8 cellular contexts compared by ENCODE assay signal in the genomic region with DNA sequence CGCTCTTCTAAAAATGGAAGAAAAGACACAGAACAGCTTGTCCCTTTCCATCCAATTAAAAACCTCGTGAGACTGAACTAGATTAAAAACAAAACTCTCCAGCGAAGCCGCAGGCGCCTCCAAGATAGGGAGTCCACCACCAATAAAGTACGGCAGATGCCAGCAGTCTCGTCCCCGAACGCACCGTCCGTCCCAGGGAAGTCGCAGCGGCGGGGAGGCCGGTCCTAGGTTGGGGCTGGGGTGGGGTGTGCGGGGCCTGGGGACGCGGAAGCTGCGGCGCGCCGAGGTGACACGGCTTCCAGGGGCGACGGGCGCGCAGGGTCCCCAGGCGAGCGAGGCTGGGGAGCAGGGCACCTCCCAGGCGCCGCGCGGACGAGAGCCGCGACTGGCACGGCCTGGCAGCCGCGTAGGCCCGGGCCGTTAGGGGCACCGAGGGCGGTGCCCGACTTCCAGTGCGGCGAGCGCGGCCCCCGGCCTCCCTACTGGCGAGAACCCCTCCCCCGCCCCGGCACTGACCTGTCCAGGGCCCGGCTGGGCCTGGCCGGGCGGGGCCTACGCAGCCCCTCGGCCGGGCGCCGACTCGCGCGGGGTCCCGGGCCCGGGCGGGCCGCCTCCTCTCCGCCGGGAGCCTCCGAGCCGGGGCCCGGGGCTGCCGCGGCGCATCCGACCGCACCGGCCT. TPM values are rescaled to one million over a fixed set of nuclear protein-coding genes. Genes with fewer than 3 reads are reported as not detected.
DNase-seq lines count a peak whose midpoint lies in the region; ATAC-seq and TF ChIP-seq lines count a peak whose summit lies in the region.

No MANE protein-coding gene starts in this region.

- H3K4me1 ChIP-seq in RWPE2 (ENCODE audit: insufficient read depth, poor library complexity, severe bottlenecking) (peaks cover 24% of the 10 kb centered on the region), right atrium auricular region (peaks cover 0 to 56% of the 10 kb centered on the region in 2 donors)

- peak overlapping the region; percentile 97 for H3K4me3 ChIP-seq in RWPE2 (ENCODE audit: severe bottlenecking)
- H3K4me3 ChIP-seq in right atrium auricular region, result peak overlapping the region; percentile 97 to 98
- H3K4me3 ChIP-seq in skeletal muscle cell (ENCODE audit: low read depth, low read length), result peak overlapping the region; percentile 60

- H3K9me3 ChIP-seq in RWPE2 (ENCODE audit: severe bottlenecking) (no peaks in the 10 kb centered on the region), right atrium auricular region (no peaks in the 10 kb centered on the region)

- H3K4me3 Mint-ChIP-seq in activated naive CD8-positive, alpha-beta T cell treated with anti-CD3 and anti-CD28 coated beads for 36 hours, result peak overlapping the region; percentile 84

- peaks cover 45% of the 10 kb centered on the region for H3K36me3 ChIP-seq in RWPE2 (ENCODE audit: low read depth)
- peaks cover 8% of the 10 kb centered on the region for H3K36me3 ChIP-seq in right atrium auricular region

- peak overlapping the region; percentile 93 for H3K27ac Mint-ChIP-seq in activated naive CD8-positive, alpha-beta T cell treated with anti-CD3 and anti-CD28 coated beads for 36 hours

- H3K27ac ChIP-seq in RWPE2 (ENCODE audit: poor library complexity, severe bottlenecking) (peak overlapping the region; percentile 99), right atrium auricular region (peak overlapping the region; percentile 99 to 100)

- H3K27me3 Mint-ChIP-seq in activated naive CD8-positive, alpha-beta T cell treated with anti-CD3 and anti-CD28 coated beads for 36 hours, result no peaks in the 10 kb centered on the region

- ATAC-seq in GM18517 (IDR thresholded peaks at IDR 0.05; ENCODE audit: unreplicated experiment) (peak; percentile 27), HG03045 (IDR thresholded peaks at IDR 0.05; ENCODE audit: unreplicated experiment) (peak; percentile 37), RWPE2 (ENCODE audit: low read depth) (peak; percentile 2)

- H3K9me3 Mint-ChIP-seq in activated naive CD8-positive, alpha-beta T cell treated with anti-CD3 and anti-CD28 coated beads for 36 hours, result no peaks in the 10 kb centered on the region

- peaks cover 43% of the 10 kb centered on the region for H3K4me1 Mint-ChIP-seq in activated naive CD8-positive, alpha-beta T cell treated with anti-CD3 and anti-CD28 coated beads for 36 hours

- no peaks in the 10 kb centered on the region for H3K27me3 ChIP-seq in RWPE2 (ENCODE audit: insufficient read depth, poor library complexity, severe bottlenecking)
- H3K27me3 ChIP-seq in right atrium auricular region, result no peaks in the 10 kb centered on the region

- H3K36me3 Mint-ChIP-seq in activated naive CD8-positive, alpha-beta T cell treated with anti-CD3 and anti-CD28 coated beads for 36 hours, result peaks cover 23% of the 10 kb centered on the region

- DNase-seq in 8988T (peak; percentile 52), RWPE2 (ENCODE audit: low spot score) (no peak), right atrium auricular region (ENCODE audit: low spot score) (peak; percentile 59), skeletal muscle cell (ENCODE audit: low read depth) (no peak), NCI-H1694 (lab: John Stamatoyannopoulos, UW) (no peak)
- DNase-seq in activated naive CD8-positive, alpha-beta T cell treated with anti-CD3 and anti-CD28 coated beads for 36 hours, result peak; percentile 63

- no peak for TF ChIP-seq CTCF in RWPE2 (IDR thresholded peaks at IDR 0.05; ENCODE audit: poor library complexity, severe bottlenecking)
- TF ChIP-seq CTCF in right atrium auricular region (IDR thresholded peaks at IDR 0.05), result no peak

RNA-seq across cellular contexts. Expression of gene A3GALT2, which starts 28.3 kb away (rescaled TPM):
- not detected for total RNA-seq in activated naive CD8-positive, alpha-beta T cell treated with anti-CD3 and anti-CD28 coated beads for 36 hours
- total RNA-seq in right atrium auricular region, result not detected

Comparison
In these comparisons a context has a peak if more than half of its experiments do, and no peak if none do; other contexts are left out.
1. DNase-seq: peak in 8988T (single experiment), activated naive CD8-positive, alpha-beta T cell treated with anti-CD3 and anti-CD28 coated beads for 36 hours (single experiment) and right atrium auricular region (single experiment); none in RWPE2 (single experiment), skeletal muscle cell (single experiment) and NCI-H1694 (single experiment).
2. Peak in every context shown above with its lines, with median percentiles within 50 percentile points of each other: ATAC-seq and H3K4me3 ChIP-seq.